ENCODE assay signal across 14 cellular contexts in the genomic region with DNA sequence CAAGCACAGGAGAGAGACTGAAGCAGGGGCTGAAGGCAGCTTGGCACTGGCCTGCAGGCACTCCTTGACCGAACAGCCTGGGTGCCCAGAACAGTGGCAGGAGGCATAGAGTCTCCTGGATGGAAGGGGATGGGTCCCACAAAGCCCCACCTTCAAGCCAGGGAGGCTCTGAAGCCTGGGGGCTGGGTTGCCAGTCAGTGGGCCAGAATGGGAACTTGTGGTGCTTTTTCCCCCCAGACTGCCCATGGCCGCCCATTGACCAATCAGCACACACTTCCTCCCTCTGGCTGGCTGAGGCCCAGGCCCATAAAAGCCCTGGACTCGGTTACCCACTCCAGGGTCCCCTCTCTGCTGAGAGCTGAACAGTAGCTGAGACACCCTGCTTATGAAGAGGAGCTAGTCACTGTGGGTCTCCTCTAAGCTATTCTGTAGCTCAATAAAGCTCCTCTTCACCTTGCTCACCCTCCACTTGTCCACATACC.
"Had no signal": no experiment of that assay in that cellular context is flagged by ENCODE, and none has a peak within 500 bp of the region (broad histone marks: within the 10 kb centered on the region; RNA-seq: fewer than 3 reads in every experiment).

No MANE protein-coding gene starts in this region.

- H3K27me3 ChIP-seq: gastrocnemius medialis, heart left ventricle, upper lobe of left lung had no signal

- H3K4me1 ChIP-seq: gastrocnemius medialis had no signal

- DNase-seq: activated CD4-positive, alpha-beta T cell treated with anti-CD3 and anti-CD28 coated beads, Interleukin-2, amount 50 U/mL, for 1 hour; activated CD8-positive, alpha-beta memory T cell treated with anti-CD3 and anti-CD28 coated beads for 24 hours; activated naive CD4-positive, alpha-beta T cell treated with Interleukin-2 at 50 U/mL for 16 hours; erythroblast; gastrocnemius medialis; immature natural killer cell; mesendoderm; natural killer cell; retina; stimulated activated CD4-positive, alpha-beta T cell treated with anti-CD3 and anti-CD28 coated beads, Interleukin-4, amount 100 ng/mL, for 4 hours; stimulated activated CD8-positive, alpha-beta memory T cell treated with anti-CD3 and anti-CD28 coated beads, Interleukin-4, amount 100 ng/mL, for 48 hours had no signal

- H3K4me3 ChIP-seq: gastrocnemius medialis, heart left ventricle, skin epidermis, upper lobe of left lung had no signal

- H3K36me3 ChIP-seq: gastrocnemius medialis, upper lobe of left lung had no signal

- H3K27ac ChIP-seq: gastrocnemius medialis, heart left ventricle, skin epidermis had no signal

- H3K9me3 ChIP-seq: gastrocnemius medialis, heart left ventricle, upper lobe of left lung had no signal

- ATAC-seq: gastrocnemius medialis, heart left ventricle, natural killer cell had no signal
